In the genomic region with DNA sequence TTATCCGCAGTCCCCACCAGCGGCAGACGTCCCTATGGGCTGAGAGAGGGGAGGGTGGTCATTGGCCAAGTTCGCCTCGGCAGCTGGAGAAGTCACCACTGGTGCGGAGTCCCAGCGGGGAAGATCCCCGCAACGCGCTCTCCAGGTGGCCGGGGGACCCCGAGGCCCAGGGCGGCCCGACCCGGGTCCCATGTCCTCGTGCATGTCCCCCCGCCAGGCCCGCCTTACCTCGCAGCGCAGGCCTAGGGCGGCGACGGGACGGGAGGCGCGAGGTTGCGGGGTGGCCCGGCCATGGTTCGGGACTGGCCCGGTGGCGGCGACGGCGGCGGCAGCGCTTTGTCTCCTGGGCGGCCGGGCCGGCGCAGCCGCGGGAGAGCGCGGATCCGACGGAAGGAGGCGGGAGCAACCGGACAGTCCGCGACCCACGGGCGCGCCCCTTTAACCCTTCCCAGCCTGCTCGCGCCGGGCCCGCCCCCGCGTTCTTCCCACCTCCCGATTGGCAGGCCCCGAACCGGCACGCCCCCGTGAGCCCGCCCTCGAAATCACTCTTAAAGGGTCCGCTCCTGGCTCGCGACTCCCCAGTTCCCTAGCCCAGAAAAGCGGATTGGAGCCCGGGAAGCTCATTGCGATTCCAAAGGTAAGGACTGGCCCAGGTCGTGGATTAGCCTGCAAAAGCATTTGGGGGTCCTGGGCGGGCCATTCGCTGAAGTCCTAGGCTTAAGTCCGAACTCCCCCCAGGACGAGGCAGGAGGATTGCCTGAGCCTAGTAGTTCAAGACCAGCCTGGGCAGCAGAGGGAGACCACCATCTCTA, we compare ENCODE assay signal across 8 cellular contexts. TPM values are rescaled to one million over a fixed set of nuclear protein-coding genes. Genes with fewer than 3 reads are reported as not detected.
DNase-seq lines count a peak whose midpoint lies in the region; ATAC-seq and TF ChIP-seq lines count a peak whose summit lies in the region.

A gene with protein sequence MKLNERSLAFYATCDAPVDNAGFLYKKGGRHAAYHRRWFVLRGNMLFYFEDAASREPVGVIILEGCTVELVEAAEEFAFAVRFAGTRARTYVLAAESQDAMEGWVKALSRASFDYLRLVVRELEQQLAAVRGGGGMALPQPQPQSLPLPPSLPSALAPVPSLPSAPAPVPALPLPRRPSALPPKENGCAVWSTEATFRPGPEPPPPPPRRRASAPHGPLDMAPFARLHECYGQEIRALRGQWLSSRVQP (minus strand): TSS at position 412 of the 812 bp plus-strand sequence. CDS start 5,668 bp downstream, outside the sequence.

- no peaks in the 10 kb centered on the region for H3K9me3 Mint-ChIP-seq in CD4-positive, alpha-beta T cell
- H3K9me3 Mint-ChIP-seq in endodermal cell: peaks cover 6% of the 10 kb centered on the region

- CTCF ChIA-PET in CD4-positive, alpha-beta T cell (lab: Charles Lee): interaction anchor here (2.8 kb wide), 1 partner anchor 28 kb away, joined by 13 read pairs; no protein-coding TSS in a partner anchor

- no peak within 1 kb of the TSS for H3K27ac ChIP-seq in CD4-positive, alpha-beta T cell (ENCODE audit: low read depth, low read length)
- no peak within 1 kb of the TSS for H3K27ac ChIP-seq in HL-60 (replicated peaks)
- H3K27ac ChIP-seq in endodermal cell (ENCODE audit: low read depth, low read length): peak within 1 kb of the TSS; percentile 72
- H3K27ac ChIP-seq in mesodermal cell (ENCODE audit: low read depth, low read length, severe bottlenecking): no peak within 1 kb of the TSS

- peak within 1 kb of the TSS; percentile 36 for H3K27ac Mint-ChIP-seq in CD4-positive, alpha-beta T cell
- no peak within 1 kb of the TSS for H3K27ac Mint-ChIP-seq in endodermal cell

- no peaks in the 10 kb centered on the region for H3K36me3 Mint-ChIP-seq in CD4-positive, alpha-beta T cell (ENCODE audit: low read depth)
- H3K36me3 Mint-ChIP-seq in endodermal cell (ENCODE audit: low read depth): peaks cover 21% of the 10 kb centered on the region

- peak within 1 kb of the TSS; percentile 92 for H3K4me3 Mint-ChIP-seq in CD4-positive, alpha-beta T cell
- peak within 1 kb of the TSS; percentile 73 for H3K4me3 Mint-ChIP-seq in endodermal cell

- H3K4me1 ChIP-seq in endodermal cell (ENCODE audit: control insufficient read depth, insufficient read depth, low read length) (no peaks in the 10 kb centered on the region), mesodermal cell (ENCODE audit: control insufficient read depth, insufficient read depth, low read length, poor library complexity, severe bottlenecking) (peaks cover 9% of the 10 kb centered on the region)

- ATAC-seq in CD4-positive, alpha-beta T cell (ENCODE audit: poor library complexity): peak; percentile 87
- ATAC-seq in GM19463 (IDR thresholded peaks at IDR 0.05; ENCODE audit: unreplicated experiment): peak; percentile 97

- H3K27me3 ChIP-seq in CD4-positive, alpha-beta T cell (ENCODE audit: control insufficient read depth, insufficient read depth, low read length): no peaks in the 10 kb centered on the region
- H3K27me3 ChIP-seq in HL-60 (ENCODE audit: insufficient read depth, poor library complexity, severe bottlenecking) (no peaks in the 10 kb centered on the region), endodermal cell (ENCODE audit: control insufficient read depth, insufficient read depth, low read length, poor library complexity, severe bottlenecking) (no peaks in the 10 kb centered on the region)

- H3K9me3 ChIP-seq in CD4-positive, alpha-beta T cell (ENCODE audit: control insufficient read depth, low read length): no peaks in the 10 kb centered on the region
- no peaks in the 10 kb centered on the region for H3K9me3 ChIP-seq in endodermal cell (ENCODE audit: control insufficient read depth, low read length)
- no peaks in the 10 kb centered on the region for H3K9me3 ChIP-seq in mesodermal cell (ENCODE audit: control insufficient read depth, low read length)

- H3K4me3 ChIP-seq in HL-60 (replicated peaks; ENCODE audit: insufficient read depth, low read length): peak within 1 kb of the TSS; percentile 61
- H3K4me3 ChIP-seq in endodermal cell (ENCODE audit: low read length): peak within 1 kb of the TSS; percentile 91
- H3K4me3 ChIP-seq in mesodermal cell (ENCODE audit: extremely low read depth, insufficient read depth, low read length, poor library complexity, severe bottlenecking): peak within 1 kb of the TSS; percentile 77

- WGBS in endodermal cell (ENCODE audit: insufficient coverage in 1 of 2, insufficient read length in 1 of 2), 2 experiments: 0 to 1% methylated on average over 22 to 77 of the region's 77 CpGs
- WGBS in mesodermal cell (ENCODE audit: insufficient coverage in 2 of 2), 2 experiments: 0 to 1% methylated on average over 58 to 71 of the region's 77 CpGs

- H3K36me3 ChIP-seq in endodermal cell (ENCODE audit: control insufficient read depth, insufficient read depth, low read length) (peaks cover 12% of the 10 kb centered on the region), mesodermal cell (ENCODE audit: control insufficient read depth, insufficient read depth, low read length) (peaks cover 19% of the 10 kb centered on the region)

- POLR2A ChIA-PET in CD4-positive, alpha-beta T cell (lab: Charles Lee): interaction anchor here (0.9 kb wide), 1 partner anchor 69 kb away, joined by 3 read pairs; no protein-coding TSS in a partner anchor

- no peaks in the 10 kb centered on the region for H3K27me3 Mint-ChIP-seq in CD4-positive, alpha-beta T cell
- peaks cover 5% of the 10 kb centered on the region for H3K27me3 Mint-ChIP-seq in endodermal cell (ENCODE audit: insufficient read depth)

- DNase-seq in CD4-positive, alpha-beta T cell: peak; percentile 49 to 79 (median 62)
- DNase-seq in HL-60 (ENCODE audit: low read depth in 1 of 2, low spot score in 1 of 2) (peak; percentile 74 to 75), NOMO-1 (lab: John Stamatoyannopoulos, UW; ENCODE audit: unreplicated experiment in 2 of 2) (peak; percentile 78 to 90), endodermal cell (peak; percentile 98)
- DNase-seq in activated CD8-positive, alpha-beta memory T cell treated with anti-CD3 and anti-CD28 coated beads, Interleukin-2, amount 50 U/mL, for 24 hours (ENCODE audit: extremely low read depth): peak; percentile 64
- DNase-seq in stimulated activated CD8-positive, alpha-beta memory T cell treated with anti-CD3 and anti-CD28 coated beads, Interleukin-12 subunit alpha, Interleukin-12 subunit beta, amount 100 ng/mL, for 4 hours (ENCODE audit: low read depth): peak; percentile 64

- H3K9ac ChIP-seq in endodermal cell (ENCODE audit: extremely low read depth, low read length, poor library complexity, severe bottlenecking): peak within 1 kb of the TSS; percentile 74

- intact Hi-C loops in CD4-positive, alpha-beta T cell (cut with DNase I, micrococcal nuclease): loop anchor here in 1 of 2 experiments (1.0 to 10.0 kb wide), 2 partner anchors 35 to 1986 kb away; a partner anchor contains a TSS

- H3K4me1 Mint-ChIP-seq in CD4-positive, alpha-beta T cell (ENCODE audit: low read depth): peaks cover 21% of the 10 kb centered on the region
- H3K4me1 Mint-ChIP-seq in endodermal cell: peaks cover 7% of the 10 kb centered on the region

- no peak for TF ChIP-seq CTCF in CD4-positive, alpha-beta T cell (IDR thresholded peaks at IDR 0.05)
- TF ChIP-seq CTCF in HL-60 (IDR thresholded peaks at IDR 0.05; ENCODE audit: insufficient read depth, low read length): no peak
- TF ChIP-seq CTCF in endodermal cell (conservative IDR thresholded peaks at IDR 0.05): no peak

RNA-seq across cellular contexts. Expression of the gene that starts here (rescaled TPM):
- total RNA-seq in CD4-positive, alpha-beta T cell: 1 to 10 TPM; 1.3 to 1.7 TPM
- total RNA-seq in endodermal cell: 10 to 100 TPM; 15.0 to 19.2 TPM
- 11.7 TPM for polyA plus RNA-seq in endodermal cell (2013, experiment 1 of 2)
- 11.6 TPM for polyA plus RNA-seq in endodermal cell (2013, experiment 2 of 2)
- polyA plus RNA-seq in mesodermal cell (2013, experiment 1 of 2): 10.8 TPM
- polyA plus RNA-seq in mesodermal cell (2013, experiment 2 of 2): 6.9 TPM

Comparison
In these comparisons a context has a peak if more than half of its experiments do, and no peak if none do; other contexts are left out.
1. RNA of the gene that starts here (total RNA-seq): 15.0 to 19.2 TPM in endodermal cell; 1.3 to 1.7 TPM in CD4-positive, alpha-beta T cell; every median in the first group is over 4 times any median in the second.
2. Peak in every context shown above with its lines, with median percentiles within 50 percentile points of each other: DNase-seq and H3K4me3 ChIP-seq.